In genomic region chr2:178848335-178848734, GRCh38 we compare ENCODE assay signal across 30 cellular contexts.
"Had no signal": no experiment of that assay in that cellular context is flagged by ENCODE, and none has a peak within 500 bp of the region (broad histone marks: within the 10 kb centered on the region; RNA-seq: fewer than 3 reads in every experiment).

No MANE protein-coding gene starts in this region.

- H3K9me3 Mint-ChIP-seq: neural crest cell had no signal

- H3K4me1 Mint-ChIP-seq: naive thymus-derived CD8-positive, alpha-beta T cell; neural crest cell; stimulated activated effector memory CD8-positive, alpha-beta T cell treated with anti-CD3 and anti-CD28 coated beads, Interleukin-12 subunit alpha, Interleukin-12 subunit beta, amount 100 ng/mL, for 72 hours; stimulated activated naive B cell treated with anti-CD40 and anti-IgM and Interleukin-4, amounts not matched to agents 10 μg/mL and 1 μg/mL and 100 μg/mL, for 72 hours had no signal

- H3K9me3 ChIP-seq: ovary, psoas muscle, right lobe of liver, sigmoid colon, stomach, thoracic aorta, thyroid gland, tibial nerve, upper lobe of left lung, vagina had no signal

- FAIRE-seq: small intestine, urothelium cell line had no signal

- H3K4me1 ChIP-seq: parathyroid adenoma, right lobe of liver, thyroid gland, upper lobe of left lung, vagina had no signal

- H3K27me3 Mint-ChIP-seq: naive thymus-derived CD8-positive, alpha-beta T cell; natural killer cell treated with Interleukin-12 subunit alpha and Interleukin-12 subunit beta and Interleukin-15 and Interleukin-18, amount 100 ng/mL, for 72 hours; progenitor cell of endocrine pancreas; stimulated activated naive B cell treated with anti-CD40 and anti-IgM and Interleukin-4, amounts not matched to agents 10 μg/mL and 1 μg/mL and 100 μg/mL, for 72 hours; stimulated activated naive CD8-positive, alpha-beta T cell treated with anti-CD3 and anti-CD28 coated beads, Interleukin-15, Interleukin-2, amounts not matched to agents 100 ng/mL and 50 ng/mL, for 24 hours had no signal

- DNase-seq: naive thymus-derived CD8-positive, alpha-beta T cell; nephron progenitor cell; occipital lobe; ovary; posterior cingulate gyrus; psoas muscle; right cardiac atrium; right lobe of liver; sigmoid colon; small intestine; stimulated activated CD4-positive, alpha-beta T cell treated with anti-CD3 and anti-CD28 coated beads, Interleukin-15, amount 100 ng/mL, for 24 hours; stimulated activated CD4-positive, alpha-beta T cell treated with anti-CD3 and anti-CD28 coated beads, Interleukin-2, amount 100 ng/mL, for 24 hours; stimulated activated CD4-positive, alpha-beta T cell treated with anti-CD3 and anti-CD28 coated beads, Interleukin-2, amount 100 ng/mL, for 48 hours; stimulated activated CD4-positive, alpha-beta T cell treated with anti-CD3 and anti-CD28 coated beads, Interleukin-4, amount 100 ng/mL, for 24 hours; stimulated activated naive B cell treated with anti-CD40 and anti-IgM and Interleukin-4, amounts not matched to agents 10 μg/mL and 1 μg/mL and 100 μg/mL, for 72 hours; stimulated activated naive CD4-positive, alpha-beta T cell treated with Interleukin-2 at 50 U/mL for 16 hours; stomach; thyroid gland; trophoblast cell; upper lobe of left lung had no signal

- H3K36me3 Mint-ChIP-seq: stimulated activated effector memory CD8-positive, alpha-beta T cell treated with anti-CD3 and anti-CD28 coated beads, Interleukin-12 subunit alpha, Interleukin-12 subunit beta, amount 100 ng/mL, for 72 hours had no signal

- H2AFZ ChIP-seq: parathyroid adenoma had no signal

- H3K79me2 ChIP-seq: parathyroid adenoma had no signal

- H3K4me3 Mint-ChIP-seq: naive thymus-derived CD8-positive, alpha-beta T cell; natural killer cell treated with Interleukin-12 subunit alpha and Interleukin-12 subunit beta and Interleukin-15 and Interleukin-18, amount 100 ng/mL, for 72 hours; nephron progenitor cell; neural crest cell; stimulated activated effector memory CD8-positive, alpha-beta T cell treated with anti-CD3 and anti-CD28 coated beads, Interleukin-12 subunit alpha, Interleukin-12 subunit beta, amount 100 ng/mL, for 72 hours; stimulated activated naive B cell treated with anti-CD40 and anti-IgM and Interleukin-4, amounts not matched to agents 10 μg/mL and 1 μg/mL and 100 μg/mL, for 72 hours; stimulated activated naive CD8-positive, alpha-beta T cell treated with anti-CD3 and anti-CD28 coated beads, Interleukin-15, Interleukin-2, amounts not matched to agents 100 ng/mL and 50 ng/mL, for 24 hours had no signal

- H3K27me3 ChIP-seq: ovary, right lobe of liver, sigmoid colon, stomach, thyroid gland, tibial nerve, upper lobe of left lung, vagina had no signal

- H3K36me3 ChIP-seq: ovary, right lobe of liver, sigmoid colon, stomach, thoracic aorta, thyroid gland, tibial nerve, upper lobe of left lung, vagina had no signal

- H3K27ac Mint-ChIP-seq: naive thymus-derived CD8-positive, alpha-beta T cell; natural killer cell treated with Interleukin-12 subunit alpha and Interleukin-12 subunit beta and Interleukin-15 and Interleukin-18, amount 100 ng/mL, for 72 hours; nephron progenitor cell; progenitor cell of endocrine pancreas; stimulated activated effector memory CD8-positive, alpha-beta T cell treated with anti-CD3 and anti-CD28 coated beads, Interleukin-12 subunit alpha, Interleukin-12 subunit beta, amount 100 ng/mL, for 72 hours; stimulated activated naive B cell treated with anti-CD40 and anti-IgM and Interleukin-4, amounts not matched to agents 10 μg/mL and 1 μg/mL and 100 μg/mL, for 72 hours; stimulated activated naive CD8-positive, alpha-beta T cell treated with anti-CD3 and anti-CD28 coated beads, Interleukin-15, Interleukin-2, amounts not matched to agents 100 ng/mL and 50 ng/mL, for 24 hours had no signal

- H3K9ac ChIP-seq: parathyroid adenoma had no signal

- H3K27ac ChIP-seq: ovary, parathyroid adenoma, psoas muscle, right lobe of liver, sigmoid colon, stomach, thoracic aorta, thyroid gland, tibial nerve, upper lobe of left lung, vagina had no signal

- H3K4me3 ChIP-seq: ovary, psoas muscle, right lobe of liver, sigmoid colon, stomach, thoracic aorta, thyroid gland, tibial nerve, upper lobe of left lung, vagina had no signal
